8 cellular contexts compared by ENCODE assay signal in the genomic region with DNA sequence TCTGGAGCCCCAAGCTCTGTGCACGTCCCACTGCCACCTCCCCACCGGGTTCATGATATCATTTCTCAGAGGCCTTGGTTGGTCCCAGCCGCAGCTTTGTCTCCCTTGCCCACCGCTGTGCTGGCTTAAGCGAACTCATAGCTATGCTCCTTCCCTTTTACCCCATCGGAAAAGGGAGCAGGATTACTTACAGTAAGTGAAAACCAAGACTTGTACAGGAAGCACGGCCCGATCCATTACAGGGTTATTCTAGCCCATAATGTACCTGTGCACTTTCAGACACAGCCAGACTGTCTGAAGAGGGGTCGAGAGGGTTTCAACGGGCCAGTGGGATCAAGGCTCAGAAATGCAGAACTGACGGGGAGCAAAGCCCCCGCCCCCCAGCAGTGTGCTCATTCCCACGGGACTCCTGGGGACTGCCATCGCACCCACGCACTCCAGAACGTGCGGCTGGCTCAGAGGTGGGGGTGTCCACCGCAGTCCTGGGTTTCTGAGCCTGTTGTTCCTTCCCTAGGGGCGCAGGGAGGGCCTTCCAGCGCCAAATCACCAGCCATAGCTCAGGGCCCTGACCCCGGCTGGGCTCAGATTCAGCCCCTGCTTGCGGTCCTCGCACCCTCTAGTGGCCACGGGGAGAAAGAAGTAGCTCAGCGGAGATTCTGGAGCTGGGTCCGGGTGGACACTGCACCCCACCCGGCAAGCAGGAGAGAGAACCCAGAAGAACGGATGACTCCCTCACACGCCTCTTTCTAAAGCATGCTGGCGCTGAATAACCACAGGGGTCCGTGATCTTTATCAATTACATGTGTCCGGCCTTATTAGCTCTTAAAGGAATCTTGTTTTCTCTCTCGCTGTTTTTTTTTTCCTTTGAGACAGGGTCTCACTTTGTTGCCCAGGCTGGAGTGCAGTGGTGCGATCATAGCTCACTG. TPM values are rescaled to one million over a fixed set of nuclear protein-coding genes. Genes with fewer than 3 reads are reported as not detected.
DNase-seq lines count a peak whose midpoint lies in the region; ATAC-seq and TF ChIP-seq lines count a peak whose summit lies in the region.

No MANE protein-coding gene starts in this region.

- H3K4me1 ChIP-seq in effector memory CD4-positive, alpha-beta T cell (ENCODE audit: control insufficient read depth, insufficient read depth, low read length, poor library complexity, severe bottlenecking) = no peaks in the 10 kb centered on the region

- peak; percentile 67 for ATAC-seq in HG03045 (IDR thresholded peaks at IDR 0.05; ENCODE audit: unreplicated experiment)
- peak; percentile 97 for ATAC-seq in activated CD8-positive, alpha-beta T cell treated with anti-CD3 and anti-CD28 coated beads for 36 hours

- H3K9me3 ChIP-seq in effector memory CD4-positive, alpha-beta T cell (ENCODE audit: control insufficient read depth, low read length) = no peaks in the 10 kb centered on the region

- H3K9me3 Mint-ChIP-seq in activated CD8-positive, alpha-beta T cell treated with anti-CD3 and anti-CD28 coated beads for 36 hours = no peaks in the 10 kb centered on the region
- H3K9me3 Mint-ChIP-seq in mesothelial cell of epicardium = no peaks in the 10 kb centered on the region

- peaks cover 5% of the 10 kb centered on the region for H3K4me1 Mint-ChIP-seq in activated CD8-positive, alpha-beta T cell treated with anti-CD3 and anti-CD28 coated beads for 36 hours (ENCODE audit: low read depth)
- H3K4me1 Mint-ChIP-seq in mesothelial cell of epicardium = peaks cover 5% of the 10 kb centered on the region

- no peaks in the 10 kb centered on the region for H3K27me3 ChIP-seq in effector memory CD4-positive, alpha-beta T cell (replicated peaks; ENCODE audit: control insufficient read depth, insufficient read depth, low read length, poor library complexity, severe bottlenecking)

- peak; percentile 83 for TF ChIP-seq CTCF in activated CD8-positive, alpha-beta T cell treated with anti-CD3 and anti-CD28 coated beads for 36 hours (IDR thresholded peaks at IDR 0.05)
- TF ChIP-seq CTCF in mesothelial cell of epicardium (IDR thresholded peaks at IDR 0.05; ENCODE audit: unreplicated experiment) = peak; percentile 71

- peak overlapping the region; percentile 24 for H3K4me3 ChIP-seq in effector memory CD4-positive, alpha-beta T cell (ENCODE audit: insufficient read depth, low read depth, low read length, poor library complexity, severe bottlenecking)

- CTCF ChIA-PET in activated CD8-positive, alpha-beta T cell treated with anti-CD3 and anti-CD28 coated beads for 36 hours (lab: Charles Lee) = interaction anchor here (0.6 to 3.9 kb wide), 62 partner anchors 8 to 441 kb away, joined by 3 to 34 read pairs (median 4); partner anchors contain the start of genes LITAFD and USP7

- no peak overlapping the region for H3K4me3 Mint-ChIP-seq in activated CD8-positive, alpha-beta T cell treated with anti-CD3 and anti-CD28 coated beads for 36 hours
- H3K4me3 Mint-ChIP-seq in mesothelial cell of epicardium = peak overlapping the region; percentile 24

- intact Hi-C loops in activated CD8-positive, alpha-beta T cell treated with anti-CD3 and anti-CD28 coated beads for 36 hours (cut with micrococcal nuclease) = no loop called here

- DNase-seq in SIG-M5 treated with dmso at 0.1 percent for 504 hours (lab: John Stamatoyannopoulos, UW; ENCODE audit: unreplicated experiment) (peak; percentile 30), SIG-M5 (lab: John Stamatoyannopoulos, UW) (no peak), NCI-H460 (ENCODE audit: extremely low read depth, low read depth) (peak; percentile 74), mesothelial cell of epicardium (ENCODE audit: low spot score in 2 of 2, unreplicated experiment in 2 of 2) (peak; percentile 35 to 70)
- DNase-seq in activated CD8-positive, alpha-beta T cell treated with anti-CD3 and anti-CD28 coated beads for 36 hours = peak; percentile 82
- DNase-seq in effector memory CD4-positive, alpha-beta T cell = peak; percentile 22 to 34 (median 23)
- DNase-seq in stimulated activated CD8-positive, alpha-beta memory T cell treated with anti-CD3 and anti-CD28 coated beads, Interleukin-15, amount 100 ng/mL, for 4 hours (ENCODE audit: low read depth in 2 of 2) = peak; percentile 23 to 34

- no peak overlapping the region for H3K27ac Mint-ChIP-seq in activated CD8-positive, alpha-beta T cell treated with anti-CD3 and anti-CD28 coated beads for 36 hours
- no peak overlapping the region for H3K27ac Mint-ChIP-seq in mesothelial cell of epicardium

- no peaks in the 10 kb centered on the region for H3K36me3 Mint-ChIP-seq in activated CD8-positive, alpha-beta T cell treated with anti-CD3 and anti-CD28 coated beads for 36 hours (ENCODE audit: low read depth)
- H3K36me3 Mint-ChIP-seq in mesothelial cell of epicardium = no peaks in the 10 kb centered on the region

- POLR2A ChIA-PET in activated CD8-positive, alpha-beta T cell treated with anti-CD3 and anti-CD28 coated beads for 36 hours (lab: Charles Lee) = no interaction called here

- H3K27me3 Mint-ChIP-seq in activated CD8-positive, alpha-beta T cell treated with anti-CD3 and anti-CD28 coated beads for 36 hours = peaks cover 20% of the 10 kb centered on the region
- peaks cover 4% of the 10 kb centered on the region for H3K27me3 Mint-ChIP-seq in mesothelial cell of epicardium (ENCODE audit: low read depth)

- H3K36me3 ChIP-seq in effector memory CD4-positive, alpha-beta T cell (ENCODE audit: control insufficient read depth, insufficient read depth, low read length) = no peaks in the 10 kb centered on the region

- no peak overlapping the region for H3K27ac ChIP-seq in effector memory CD4-positive, alpha-beta T cell (ENCODE audit: insufficient read depth, low read length, poor library complexity, severe bottlenecking)

RNA-seq across cellular contexts. Expression of gene USP7, which starts 44.9 kb away (rescaled TPM):
- 68.2 and 76.9 TPM in 2 replicates for total RNA-seq in NCI-H460 (2014; rRNA removed; shearing (Covaris generic))
- 44.0 and 50.7 TPM in 2 replicates for polyA plus RNA-seq in NCI-H460 (2014; cell fraction: nucleus; rRNA removed)
- total RNA-seq in activated CD8-positive, alpha-beta T cell treated with anti-CD3 and anti-CD28 coated beads for 36 hours = 100 to 1,000 TPM; 155 to 163 TPM
- total RNA-seq in mesothelial cell of epicardium = 135 to 139 TPM (median 136 TPM) in 3 replicates
